In the genomic region with DNA sequence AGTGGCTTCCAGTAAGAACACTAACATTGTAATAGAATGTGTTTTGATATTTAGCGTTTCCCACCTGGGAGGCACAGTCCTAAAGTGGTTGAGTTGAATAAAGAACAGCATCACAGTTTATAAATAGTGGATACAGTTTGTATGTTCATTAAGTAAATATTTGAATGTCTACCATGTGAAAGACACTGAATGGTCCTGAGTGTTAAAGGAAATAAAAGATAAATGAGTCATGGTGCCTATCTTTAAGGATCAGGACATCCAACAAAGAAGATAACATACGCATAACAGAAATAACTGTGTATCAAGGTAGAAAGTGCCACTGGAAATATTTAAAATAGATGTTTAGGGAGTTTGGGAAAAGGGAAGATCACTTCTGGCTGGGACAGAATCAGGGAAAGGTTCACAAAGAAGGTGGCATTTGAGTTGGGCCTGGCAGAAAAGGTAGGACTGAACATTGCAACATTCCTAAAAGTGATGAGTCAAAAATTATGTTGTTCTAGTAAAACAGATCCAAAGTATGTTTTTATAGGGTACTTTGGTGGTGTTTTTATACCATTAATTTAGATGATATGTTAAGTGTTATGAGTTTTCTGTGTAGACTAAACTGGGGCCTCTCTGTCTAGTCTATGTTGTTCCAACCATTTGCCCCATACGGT, we compare ENCODE assay signal across 1 cellular context.
TF ChIP-seq lines count a peak whose summit lies in the region.

No MANE protein-coding gene starts in this region.

TF ChIP-seq in GM23338, 12 proteins besides CTCF, POLR2A, EP300 and RAD21 (continued from another document):
- TF ChIP-seq, protein P1, sequence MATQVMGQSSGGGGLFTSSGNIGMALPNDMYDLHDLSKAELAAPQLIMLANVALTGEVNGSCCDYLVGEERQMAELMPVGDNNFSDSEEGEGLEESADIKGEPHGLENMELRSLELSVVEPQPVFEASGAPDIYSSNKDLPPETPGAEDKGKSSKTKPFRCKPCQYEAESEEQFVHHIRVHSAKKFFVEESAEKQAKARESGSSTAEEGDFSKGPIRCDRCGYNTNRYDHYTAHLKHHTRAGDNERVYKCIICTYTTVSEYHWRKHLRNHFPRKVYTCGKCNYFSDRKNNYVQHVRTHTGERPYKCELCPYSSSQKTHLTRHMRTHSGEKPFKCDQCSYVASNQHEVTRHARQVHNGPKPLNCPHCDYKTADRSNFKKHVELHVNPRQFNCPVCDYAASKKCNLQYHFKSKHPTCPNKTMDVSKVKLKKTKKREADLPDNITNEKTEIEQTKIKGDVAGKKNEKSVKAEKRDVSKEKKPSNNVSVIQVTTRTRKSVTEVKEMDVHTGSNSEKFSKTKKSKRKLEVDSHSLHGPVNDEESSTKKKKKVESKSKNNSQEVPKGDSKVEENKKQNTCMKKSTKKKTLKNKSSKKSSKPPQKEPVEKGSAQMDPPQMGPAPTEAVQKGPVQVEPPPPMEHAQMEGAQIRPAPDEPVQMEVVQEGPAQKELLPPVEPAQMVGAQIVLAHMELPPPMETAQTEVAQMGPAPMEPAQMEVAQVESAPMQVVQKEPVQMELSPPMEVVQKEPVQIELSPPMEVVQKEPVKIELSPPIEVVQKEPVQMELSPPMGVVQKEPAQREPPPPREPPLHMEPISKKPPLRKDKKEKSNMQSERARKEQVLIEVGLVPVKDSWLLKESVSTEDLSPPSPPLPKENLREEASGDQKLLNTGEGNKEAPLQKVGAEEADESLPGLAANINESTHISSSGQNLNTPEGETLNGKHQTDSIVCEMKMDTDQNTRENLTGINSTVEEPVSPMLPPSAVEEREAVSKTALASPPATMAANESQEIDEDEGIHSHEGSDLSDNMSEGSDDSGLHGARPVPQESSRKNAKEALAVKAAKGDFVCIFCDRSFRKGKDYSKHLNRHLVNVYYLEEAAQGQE (IDR thresholded peaks at IDR 0.05; ENCODE audit: unreplicated experiment) = no peak
- TF ChIP-seq, protein P2, sequence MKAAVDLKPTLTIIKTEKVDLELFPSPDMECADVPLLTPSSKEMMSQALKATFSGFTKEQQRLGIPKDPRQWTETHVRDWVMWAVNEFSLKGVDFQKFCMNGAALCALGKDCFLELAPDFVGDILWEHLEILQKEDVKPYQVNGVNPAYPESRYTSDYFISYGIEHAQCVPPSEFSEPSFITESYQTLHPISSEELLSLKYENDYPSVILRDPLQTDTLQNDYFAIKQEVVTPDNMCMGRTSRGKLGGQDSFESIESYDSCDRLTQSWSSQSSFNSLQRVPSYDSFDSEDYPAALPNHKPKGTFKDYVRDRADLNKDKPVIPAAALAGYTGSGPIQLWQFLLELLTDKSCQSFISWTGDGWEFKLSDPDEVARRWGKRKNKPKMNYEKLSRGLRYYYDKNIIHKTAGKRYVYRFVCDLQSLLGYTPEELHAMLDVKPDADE (IDR thresholded peaks at IDR 0.05) = no peak
- TF ChIP-seq JUNB (IDR thresholded peaks at IDR 0.05; ENCODE audit: unreplicated experiment) = no peak
- TF ChIP-seq, protein P3, sequence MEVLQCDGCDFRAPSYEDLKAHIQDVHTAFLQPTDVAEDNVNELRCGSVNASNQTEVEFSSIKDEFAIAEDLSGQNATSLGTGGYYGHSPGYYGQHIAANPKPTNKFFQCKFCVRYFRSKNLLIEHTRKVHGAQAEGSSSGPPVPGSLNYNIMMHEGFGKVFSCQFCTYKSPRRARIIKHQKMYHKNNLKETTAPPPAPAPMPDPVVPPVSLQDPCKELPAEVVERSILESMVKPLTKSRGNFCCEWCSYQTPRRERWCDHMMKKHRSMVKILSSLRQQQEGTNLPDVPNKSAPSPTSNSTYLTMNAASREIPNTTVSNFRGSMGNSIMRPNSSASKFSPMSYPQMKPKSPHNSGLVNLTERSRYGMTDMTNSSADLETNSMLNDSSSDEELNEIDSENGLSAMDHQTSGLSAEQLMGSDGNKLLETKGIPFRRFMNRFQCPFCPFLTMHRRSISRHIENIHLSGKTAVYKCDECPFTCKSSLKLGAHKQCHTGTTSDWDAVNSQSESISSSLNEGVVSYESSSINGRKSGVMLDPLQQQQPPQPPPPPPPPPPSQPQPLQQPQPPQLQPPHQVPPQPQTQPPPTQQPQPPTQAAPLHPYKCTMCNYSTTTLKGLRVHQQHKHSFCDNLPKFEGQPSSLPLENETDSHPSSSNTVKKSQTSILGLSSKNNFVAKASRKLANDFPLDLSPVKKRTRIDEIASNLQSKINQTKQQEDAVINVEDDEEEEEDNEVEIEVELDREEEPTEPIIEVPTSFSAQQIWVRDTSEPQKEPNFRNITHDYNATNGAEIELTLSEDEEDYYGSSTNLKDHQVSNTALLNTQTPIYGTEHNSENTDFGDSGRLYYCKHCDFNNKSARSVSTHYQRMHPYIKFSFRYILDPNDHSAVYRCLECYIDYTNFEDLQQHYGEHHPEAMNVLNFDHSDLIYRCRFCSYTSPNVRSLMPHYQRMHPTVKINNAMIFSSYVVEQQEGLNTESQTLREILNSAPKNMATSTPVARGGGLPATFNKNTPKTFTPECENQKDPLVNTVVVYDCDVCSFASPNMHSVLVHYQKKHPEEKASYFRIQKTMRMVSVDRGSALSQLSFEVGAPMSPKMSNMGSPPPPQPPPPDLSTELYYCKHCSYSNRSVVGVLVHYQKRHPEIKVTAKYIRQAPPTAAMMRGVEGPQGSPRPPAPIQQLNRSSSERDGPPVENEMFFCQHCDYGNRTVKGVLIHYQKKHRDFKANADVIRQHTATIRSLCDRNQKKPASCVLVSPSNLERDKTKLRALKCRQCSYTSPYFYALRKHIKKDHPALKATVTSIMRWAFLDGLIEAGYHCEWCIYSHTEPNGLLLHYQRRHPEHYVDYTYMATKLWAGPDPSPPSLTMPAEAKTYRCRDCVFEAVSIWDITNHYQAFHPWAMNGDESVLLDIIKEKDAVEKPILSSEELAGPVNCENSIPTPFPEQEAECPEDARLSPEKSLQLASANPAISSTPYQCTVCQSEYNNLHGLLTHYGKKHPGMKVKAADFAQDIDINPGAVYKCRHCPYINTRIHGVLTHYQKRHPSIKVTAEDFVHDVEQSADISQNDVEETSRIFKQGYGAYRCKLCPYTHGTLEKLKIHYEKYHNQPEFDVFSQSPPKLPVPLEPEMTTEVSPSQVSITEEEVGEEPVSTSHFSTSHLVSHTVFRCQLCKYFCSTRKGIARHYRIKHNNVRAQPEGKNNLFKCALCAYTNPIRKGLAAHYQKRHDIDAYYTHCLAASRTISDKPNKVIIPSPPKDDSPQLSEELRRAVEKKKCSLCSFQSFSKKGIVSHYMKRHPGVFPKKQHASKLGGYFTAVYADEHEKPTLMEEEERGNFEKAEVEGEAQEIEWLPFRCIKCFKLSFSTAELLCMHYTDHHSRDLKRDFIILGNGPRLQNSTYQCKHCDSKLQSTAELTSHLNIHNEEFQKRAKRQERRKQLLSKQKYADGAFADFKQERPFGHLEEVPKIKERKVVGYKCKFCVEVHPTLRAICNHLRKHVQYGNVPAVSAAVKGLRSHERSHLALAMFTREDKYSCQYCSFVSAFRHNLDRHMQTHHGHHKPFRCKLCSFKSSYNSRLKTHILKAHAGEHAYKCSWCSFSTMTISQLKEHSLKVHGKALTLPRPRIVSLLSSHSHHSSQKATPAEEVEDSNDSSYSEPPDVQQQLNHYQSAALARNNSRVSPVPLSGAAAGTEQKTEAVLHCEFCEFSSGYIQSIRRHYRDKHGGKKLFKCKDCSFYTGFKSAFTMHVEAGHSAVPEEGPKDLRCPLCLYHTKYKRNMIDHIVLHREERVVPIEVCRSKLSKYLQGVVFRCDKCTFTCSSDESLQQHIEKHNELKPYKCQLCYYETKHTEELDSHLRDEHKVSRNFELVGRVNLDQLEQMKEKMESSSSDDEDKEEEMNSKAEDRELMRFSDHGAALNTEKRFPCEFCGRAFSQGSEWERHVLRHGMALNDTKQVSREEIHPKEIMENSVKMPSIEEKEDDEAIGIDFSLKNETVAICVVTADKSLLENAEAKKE (CRISPR knock-in tag; IDR thresholded peaks at IDR 0.05) = no peak
- no peak for TF ChIP-seq ZNF331 (CRISPR knock-in tag; IDR thresholded peaks at IDR 0.05; ENCODE audit: low read depth)
- TF ChIP-seq EZH2 (IDR thresholded peaks at IDR 0.05; ENCODE audit: low read depth, unreplicated experiment) = no peak
- no peak for TF ChIP-seq POLR2AphosphoS5 (IDR thresholded peaks at IDR 0.05; ENCODE audit: low read depth)
- TF ChIP-seq CREB1 (CRISPR knock-in tag; IDR thresholded peaks at IDR 0.05; ENCODE audit: low read depth) = no peak
- TF ChIP-seq EZH2phosphoT487 (IDR thresholded peaks at IDR 0.05; ENCODE audit: unreplicated experiment) = no peak
- TF ChIP-seq NANOG (IDR thresholded peaks at IDR 0.05; ENCODE audit: borderline replicate concordance) = no peak
- TF ChIP-seq ZNF114 (CRISPR knock-in tag; IDR thresholded peaks at IDR 0.05) = no peak
